ENCODE assay signal across 23 cellular contexts in genomic region chr10:99605351-99605750, GRCh38.
"Had no signal": no experiment of that assay in that cellular context is flagged by ENCODE, and none has a peak within 500 bp of the region (broad histone marks: within the 10 kb centered on the region; RNA-seq: fewer than 3 reads in every experiment).

No MANE protein-coding gene starts in this region.

- DNase-seq: IMR-90, Kasumi-1, MM.1S, NCI-H1092, NCI-H1105 treated with DMSO at 0.1 percent for 48 hours, NCI-H1417 treated with DMSO at 0.1 percent for 48 hours, NCI-H187, NCI-H2029, NCI-H2081 treated with DMSO at 0.1 percent for 48 hours, NCI-H2171, NCI-H226, NCI-H446, NCI-H510A, NCI-H524 treated with DMSO at 0.1 percent for 48 hours, NCI-H774, OCI-M1, Right ventricle myocardium superior, RPMI8226, SJCRH30, T-helper 1 cell had no signal

- H3K9ac ChIP-seq: KMS-11 had no signal

- H3K27ac ChIP-seq: KMS-11, SJCRH30 had no signal

- ATAC-seq: SK-N-SH treated with all-trans-retinoic acid at 6 μM for 48 hours had no signal

- FAIRE-seq: RCC 7860 had no signal

- H3K4me3 ChIP-seq: SJCRH30 had no signal

- H3K4me1 ChIP-seq: SJCRH30 had no signal

- H3K4me2 ChIP-seq: KMS-11 had no signal

- H3K27me3 ChIP-seq: SJCRH30 had no signal

- H3K9me3 ChIP-seq: SJCRH30 had no signal
